Comparison of ENCODE assay signal across 9 cellular contexts in genomic region chr17:75487351-75488070, GRCh38. TPM values are rescaled to one million over a fixed set of nuclear protein-coding genes. Genes with fewer than 3 reads are reported as not detected.
A peak's percentile ranks its signal among the peaks of the same experiment; 100 is the strongest.
DNase-seq lines count a peak whose midpoint lies in the region; ATAC-seq and TF ChIP-seq lines count a peak whose summit lies in the region.
"Had no signal": no experiment of that assay in that cellular context is flagged by ENCODE, and none has a peak within 500 bp of the region (broad histone marks: within the 10 kb centered on the region; RNA-seq: fewer than 3 reads in every experiment).

No MANE protein-coding gene starts in this region.

- peak overlapping the region; percentile 70 for H3K9ac ChIP-seq in Loucy (ENCODE audit: low read depth, low read length, poor library complexity, severe bottlenecking)
- H3K9ac ChIP-seq: KMS-11 had no signal

- 0 out of 2 replicates have a peak overlapping the region, but pooled peaks have one; percentile 41 for H2AFZ ChIP-seq in Loucy (ENCODE audit: low read length)

- H3K4me1 Mint-ChIP-seq in glutamatergic neuron (ENCODE audit: low read depth, unreplicated experiment), result no peaks in the 10 kb centered on the region

- peak overlapping the region; percentile 58 for H3K4me3 ChIP-seq in Loucy (ENCODE audit: low read length, poor library complexity, severe bottlenecking)

- H4K20me1 ChIP-seq in Loucy (ENCODE audit: insufficient read depth, low read length, poor library complexity, severe bottlenecking), result no peaks in the 10 kb centered on the region

- peaks cover 7% of the 10 kb centered on the region for H3K27me3 Mint-ChIP-seq in glutamatergic neuron (ENCODE audit: unreplicated experiment)

- intact Hi-C loops in left ventricle myocardium superior (cut with micrococcal nuclease), result no loop called here

- no peaks in the 10 kb centered on the region for H3K79me2 ChIP-seq in Loucy (ENCODE audit: insufficient read depth, low read length)

- H3K36me3 ChIP-seq in Loucy (ENCODE audit: insufficient read depth, low read length), result peaks cover 10% of the 10 kb centered on the region; the same call in 1 of the 2 replicates

- no peak for TF ChIP-seq CTCF in Loucy (conservative IDR thresholded peaks at IDR 0.05; ENCODE audit: low read length)
- no peak for TF ChIP-seq CTCF in glutamatergic neuron (IDR thresholded peaks at IDR 0.05; ENCODE audit: partially characterized antibody, unreplicated experiment)

- peak overlapping the region; percentile 69 for H3K4me2 ChIP-seq in Loucy (ENCODE audit: low read depth, low read length, poor library complexity, severe bottlenecking)
- H3K4me2 ChIP-seq: KMS-11 had no signal

- H3K36me3 Mint-ChIP-seq in glutamatergic neuron (ENCODE audit: unreplicated experiment), result no peaks in the 10 kb centered on the region

- peak; percentile 45 for ATAC-seq in left ventricle myocardium superior
- ATAC-seq in HG03571 (IDR thresholded peaks at IDR 0.05; ENCODE audit: unreplicated experiment), result no peak
- no peak for ATAC-seq in GM19351 (IDR thresholded peaks at IDR 0.05; ENCODE audit: unreplicated experiment)

- DNase-seq in activated T-cell treated with anti-CD3 and anti-CD28 coated beads for 48 hours (ENCODE audit: low read depth), result peak; percentile 27
- DNase-seq in left ventricle myocardium superior, result peak; percentile 56
- peak; percentile 15 to 16 for DNase-seq in stimulated activated CD8-positive, alpha-beta memory T cell treated with anti-CD3 and anti-CD28 coated beads, Interleukin-15, amount 100 ng/mL, for 4 hours (ENCODE audit: low read depth in 2 of 2)
- no peak for DNase-seq in NK-92 (lab: John Stamatoyannopoulos, UW; ENCODE audit: unreplicated experiment)
- no peak for DNase-seq in glutamatergic neuron

- H3K27ac Mint-ChIP-seq in glutamatergic neuron (ENCODE audit: unreplicated experiment), result no peak overlapping the region

- H3K9me3 ChIP-seq in Loucy (ENCODE audit: insufficient read depth, low read depth, low read length), result no peaks in the 10 kb centered on the region

- peaks cover 6% of the 10 kb centered on the region for H3K9me3 Mint-ChIP-seq in glutamatergic neuron (ENCODE audit: unreplicated experiment)

- H3K4me1 ChIP-seq in Loucy (ENCODE audit: insufficient read depth, low read length, poor library complexity, severe bottlenecking), result peaks cover 13% of the 10 kb centered on the region

- no peaks in the 10 kb centered on the region for H3K9me2 ChIP-seq in Loucy (replicated peaks; ENCODE audit: low read depth, low read length)

- no peak overlapping the region for H3K4me3 Mint-ChIP-seq in glutamatergic neuron (ENCODE audit: unreplicated experiment)

- no peaks in the 10 kb centered on the region for H3K27me3 ChIP-seq in Loucy (ENCODE audit: insufficient read depth, low read length, poor library complexity, severe bottlenecking)

- H3F3A ChIP-seq in Loucy (ENCODE audit: low read depth), result no peaks in the 10 kb centered on the region

RNA-seq across cellular contexts. Expression of gene CASKIN2, which starts 27.8 kb away (rescaled TPM):
- total RNA-seq in left ventricle myocardium superior (36.6 TPM), glutamatergic neuron (ENCODE audit: unreplicated experiment) (22.1 TPM)

RNA-seq across cellular contexts. Expression of gene TSEN54, which starts 28.8 kb away (rescaled TPM):
- total RNA-seq in left ventricle myocardium superior (8.3 TPM), glutamatergic neuron (ENCODE audit: unreplicated experiment) (26.6 TPM)

RNA-seq across cellular contexts. Expression of gene TMEM94, which starts 31.1 kb away (rescaled TPM):
- total RNA-seq in left ventricle myocardium superior, result 56.8 TPM
- 117 TPM for total RNA-seq in glutamatergic neuron (ENCODE audit: unreplicated experiment)

RNA-seq across cellular contexts. Expression of gene LLGL2, which starts 38.0 kb away (rescaled TPM):
- total RNA-seq in left ventricle myocardium superior (5.1 TPM), glutamatergic neuron (ENCODE audit: unreplicated experiment) (4.8 TPM)

Comparison
In these comparisons a context has a peak if more than half of its experiments do, and no peak if none do; other contexts are left out.
1. DNase-seq: peak in activated T-cell treated with anti-CD3 and anti-CD28 coated beads for 48 hours (single experiment), left ventricle myocardium superior (single experiment) and stimulated activated CD8-positive, alpha-beta memory T cell treated with anti-CD3 and anti-CD28 coated beads, Interleukin-15, amount 100 ng/mL, for 4 hours (2 of 2); none in NK-92 (single experiment) and glutamatergic neuron (single experiment).